ENCODE assay signal across 8 cellular contexts in genomic region chr20:53829706-53830521, GRCh38.
DNase-seq lines count a peak whose midpoint lies in the region; ATAC-seq and TF ChIP-seq lines count a peak whose summit lies in the region.

No MANE protein-coding gene starts in this region.

- H3K27me3 ChIP-seq in CD4-positive, alpha-beta memory T cell (ENCODE audit: insufficient read depth, low read length), result no peaks in the 10 kb centered on the region
- H3K27me3 ChIP-seq in OCI-LY3 (ENCODE audit: low read depth, low read length) (no peaks in the 10 kb centered on the region), duodenal mucosa (ENCODE audit: control insufficient read depth in 1 of 2, insufficient read depth in 2 of 2, low read length in 2 of 2) (no peaks in the 10 kb centered on the region)

- DNase-seq in CD4-positive, alpha-beta memory T cell, result no peak
- DNase-seq in neural crest cell (ENCODE audit: low read depth, low spot score), result no peak
- no peak for DNase-seq in DMS53 treated with DMSO at 0.1 percent for 48 hours (lab: John Stamatoyannopoulos, UW; ENCODE audit: unreplicated experiment)
- DNase-seq in NCI-H524 treated with DMSO at 0.1 percent for 48 hours (lab: John Stamatoyannopoulos, UW), result no peak

- H3K4me1 ChIP-seq in CD4-positive, alpha-beta memory T cell (ENCODE audit: insufficient read depth, low read length), result peaks cover 48% of the 10 kb centered on the region
- H3K4me1 ChIP-seq in OCI-LY3 (ENCODE audit: low read length) (peaks cover 43% of the 10 kb centered on the region), duodenal mucosa (ENCODE audit: control insufficient read depth in 1 of 2, insufficient read depth in 2 of 2, low read length in 2 of 2) (peaks cover 24 to 28% of the 10 kb centered on the region in 2 donors)

- H3K9me3 ChIP-seq in CD4-positive, alpha-beta memory T cell (ENCODE audit: control insufficient read depth in 1 of 2, low read length in 2 of 2), result no peaks in the 10 kb centered on the region
- H3K9me3 ChIP-seq in OCI-LY3 (ENCODE audit: insufficient read depth, low read length) (no peaks in the 10 kb centered on the region), duodenal mucosa (ENCODE audit: control insufficient read depth in 1 of 2, low read length in 2 of 2) (no peaks in the 10 kb centered on the region)

- peak overlapping the region; percentile 88 for H2AFZ ChIP-seq in OCI-LY3 (ENCODE audit: low read depth, low read length)

- H3K4me2 ChIP-seq in OCI-LY3 (ENCODE audit: low read length), result peak overlapping the region; percentile 69

- CTCF ChIA-PET in CD4-positive, alpha-beta memory T cell (lab: Charles Lee; ENCODE audit: partially characterized antibody), result interaction anchor here (0.7 to 2.1 kb wide), 5 partner anchors 13 to 208 kb away, joined by 4 to 7 read pairs (median 5); no protein-coding TSS in a partner anchor

- POLR2A ChIA-PET in CD4-positive, alpha-beta memory T cell (lab: Charles Lee; ENCODE audit: partially characterized antibody), result interaction anchor here (0.6 to 1.8 kb wide), 9 partner anchors 10 to 249 kb away, joined by 3 to 8 read pairs (median 3); no protein-coding TSS in a partner anchor

- peak overlapping the region; percentile 71 to 95 (median 93) for H3K27ac Mint-ChIP-seq in CD4-positive, alpha-beta memory T cell
- H3K27ac Mint-ChIP-seq in neural crest cell (ENCODE audit: unreplicated experiment), result peak overlapping the region; percentile 95

- H3K36me3 ChIP-seq in CD4-positive, alpha-beta memory T cell (ENCODE audit: insufficient read depth, low read length), result no peaks in the 10 kb centered on the region
- H3K36me3 ChIP-seq in OCI-LY3 (replicated peaks; ENCODE audit: low read depth, low read length), result no peaks in the 10 kb centered on the region
- H3K36me3 ChIP-seq in duodenal mucosa (ENCODE audit: control insufficient read depth in 1 of 2, insufficient read depth in 2 of 2, low read length in 2 of 2), result no peaks in the 10 kb centered on the region

- peaks cover 26 to 68% (median 48%) of the 10 kb centered on the region in 4 donors for H3K4me1 Mint-ChIP-seq in CD4-positive, alpha-beta memory T cell
- peaks cover 48% of the 10 kb centered on the region for H3K4me1 Mint-ChIP-seq in neural crest cell

- intact Hi-C loops in CD4-positive, alpha-beta memory T cell (cut with micrococcal nuclease), result loop anchor here (2.0 to 5.0 kb wide), 2 partner anchors 13 to 78 kb away; no protein-coding TSS in a partner anchor

- ATAC-seq in GM21423 (IDR thresholded peaks at IDR 0.05; ENCODE audit: unreplicated experiment), result peak; percentile 48
- ATAC-seq in HG03469 (IDR thresholded peaks at IDR 0.05; ENCODE audit: unreplicated experiment), result no peak

- peak overlapping the region; percentile 51 for H3K27ac ChIP-seq in CD4-positive, alpha-beta memory T cell (ENCODE audit: low read depth, low read length)
- no peak overlapping the region for H3K27ac ChIP-seq in OCI-LY3 (ENCODE audit: low read length)
- H3K27ac ChIP-seq in duodenal mucosa (ENCODE audit: low read depth, low read length), result peak overlapping the region; percentile 64

- peak overlapping the region; percentile 33 to 54 for H3K4me3 ChIP-seq in CD4-positive, alpha-beta memory T cell (ENCODE audit: low read length in 2 of 2)
- peak overlapping the region; percentile 46 for H3K4me3 ChIP-seq in OCI-LY3 (ENCODE audit: low read length)
- peak overlapping the region; percentile 54 to 55 for H3K4me3 ChIP-seq in duodenal mucosa (ENCODE audit: low read depth in 1 of 2, low read length in 2 of 2)

- peak overlapping the region; percentile 80 to 97 (median 89) for H3K4me3 Mint-ChIP-seq in CD4-positive, alpha-beta memory T cell
- no peak overlapping the region for H3K4me3 Mint-ChIP-seq in neural crest cell

- H3K9ac ChIP-seq in OCI-LY3 (ENCODE audit: low read length) (peak overlapping the region; percentile 20), duodenal mucosa (ENCODE audit: low read depth in 1 of 2, low read length in 2 of 2) (peak overlapping the region; percentile 33 to 57)

- TF ChIP-seq CTCF in OCI-LY3 (IDR thresholded peaks at IDR 0.05; ENCODE audit: low read depth, low read length), result no peak
- no peak for TF ChIP-seq CTCF in neural crest cell (conservative IDR thresholded peaks at IDR 0.05)

- no peaks in the 10 kb centered on the region for H3K9me3 Mint-ChIP-seq in CD4-positive, alpha-beta memory T cell
- H3K9me3 Mint-ChIP-seq in neural crest cell, result no peaks in the 10 kb centered on the region

- no peaks in the 10 kb centered on the region for H3K27me3 Mint-ChIP-seq in CD4-positive, alpha-beta memory T cell
- H3K27me3 Mint-ChIP-seq in neural crest cell (ENCODE audit: low read depth), result no peaks in the 10 kb centered on the region

- H3K79me2 ChIP-seq in OCI-LY3 (ENCODE audit: low read length), result no peaks in the 10 kb centered on the region

- no peaks in the 10 kb centered on the region for H3K36me3 Mint-ChIP-seq in CD4-positive, alpha-beta memory T cell
- H3K36me3 Mint-ChIP-seq in neural crest cell (ENCODE audit: low read depth), result no peaks in the 10 kb centered on the region

- H4K20me1 ChIP-seq in OCI-LY3 (ENCODE audit: insufficient read depth, low read length), result no peaks in the 10 kb centered on the region
